8 cellular contexts compared by ENCODE assay signal in the genomic region with DNA sequence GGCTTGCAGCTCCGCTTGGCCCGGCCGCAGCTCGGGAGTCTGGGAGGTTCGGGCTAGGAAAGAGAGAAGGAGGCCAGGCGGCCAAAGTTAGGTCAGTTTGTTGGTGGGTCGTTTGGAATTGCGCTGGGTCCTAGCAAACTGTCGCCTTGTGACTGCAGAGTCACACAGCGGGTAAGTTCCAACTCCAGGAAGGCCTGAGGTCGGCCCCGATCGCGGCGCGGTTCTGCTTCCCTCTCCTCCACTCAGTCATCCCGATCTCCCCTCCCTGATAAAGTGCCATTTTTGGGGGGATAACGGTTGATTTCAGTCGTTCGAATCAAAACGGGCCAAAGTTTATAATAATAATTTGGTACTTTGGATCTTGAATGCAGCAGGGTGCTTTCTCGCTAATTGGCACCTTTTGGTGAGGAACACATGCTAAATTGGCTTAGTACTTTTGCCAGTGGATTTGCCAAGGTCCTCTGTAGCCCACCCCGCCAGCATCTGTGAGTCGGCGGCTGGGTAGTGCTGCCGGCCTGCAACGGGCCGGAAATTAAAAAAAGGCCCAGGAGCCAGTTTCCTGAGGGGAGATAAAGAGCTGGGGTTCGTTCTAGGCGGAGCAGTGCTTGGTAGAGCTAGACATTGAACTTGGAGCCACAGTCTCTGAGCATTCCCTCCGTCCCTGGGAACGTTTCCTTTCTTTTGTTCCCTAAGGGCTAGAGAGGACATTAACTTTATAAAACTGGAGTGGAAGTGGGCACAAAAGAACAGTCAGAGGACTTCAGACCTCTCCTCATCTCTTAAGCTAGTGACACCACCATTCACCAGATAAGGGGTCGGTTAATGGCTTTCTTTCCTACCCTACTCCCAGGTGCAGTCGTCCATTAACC. TPM values are rescaled to one million over a fixed set of nuclear protein-coding genes. Genes with fewer than 3 reads are reported as not detected.
A peak's percentile ranks its signal among the peaks of the same experiment; 100 is the strongest.
DNase-seq lines count a peak whose midpoint lies in the region; ATAC-seq and TF ChIP-seq lines count a peak whose summit lies in the region.

No MANE protein-coding gene starts in this region.

- POLR2A ChIA-PET in A673 (lab: Charles Lee; ENCODE audit: low non-redundant PET) = no interaction called here

- H3K4me3 Mint-ChIP-seq in activated naive CD8-positive, alpha-beta T cell = peak overlapping the region; percentile 94

- TF ChIP-seq CTCF in A673 (conservative IDR thresholded peaks at IDR 0.05; ENCODE audit: low read depth, low read length) = no peak

- peak overlapping the region; percentile 97 for H3K4me3 ChIP-seq in A673 (ENCODE audit: low read depth, low read length, poor library complexity, severe bottlenecking)
- peak overlapping the region; percentile 84 for H3K4me3 ChIP-seq in skeletal muscle cell (ENCODE audit: low read depth, low read length)

- peak overlapping the region; percentile 99 for H3K27ac ChIP-seq in A673 (ENCODE audit: low read depth, low read length, poor library complexity, severe bottlenecking)

- intact Hi-C loops in A673 (cut with micrococcal nuclease; ENCODE audit: unreplicated experiment) = no loop called here

- ATAC-seq in GM18502 (IDR thresholded peaks at IDR 0.05; ENCODE audit: poor library complexity, unreplicated experiment) = peak; percentile 21
- ATAC-seq in HG03095 (IDR thresholded peaks at IDR 0.05; ENCODE audit: unreplicated experiment) = no peak

- BruUV-seq in A673 (replicated peaks; lab: Mats Ljungman, UMichigan) = TSS peak; percentile 79

- H3K36me3 Mint-ChIP-seq in activated naive CD8-positive, alpha-beta T cell = peaks cover 10% of the 10 kb centered on the region

- H3K27me3 ChIP-seq in A673 (replicated peaks; ENCODE audit: insufficient read depth, low read depth, low read length, poor library complexity) = no peaks in the 10 kb centered on the region

- no peaks in the 10 kb centered on the region for H3K36me3 ChIP-seq in A673 (ENCODE audit: insufficient read depth, low read length, poor library complexity, severe bottlenecking)

- no peaks in the 10 kb centered on the region for H3K9me3 Mint-ChIP-seq in activated naive CD8-positive, alpha-beta T cell (ENCODE audit: low read depth)

- H3K4me1 ChIP-seq in A673 (ENCODE audit: insufficient read depth, low read length, poor library complexity, severe bottlenecking) = peaks cover 19% of the 10 kb centered on the region

- DNase-seq in A673 (ENCODE audit: low spot score) = peak; percentile 39
- peak; percentile 11 for DNase-seq in MV-4-11 (lab: John Stamatoyannopoulos, UW)
- peak; percentile 40 for DNase-seq in hepatic stellate cell (ENCODE audit: low spot score)
- DNase-seq in skeletal muscle cell (ENCODE audit: low read depth) = no peak
- no peak for DNase-seq in NCI-H187 treated with DMSO at 0.1 percent for 48 hours (lab: John Stamatoyannopoulos, UW)

- no peaks in the 10 kb centered on the region for H3K27me3 Mint-ChIP-seq in activated naive CD8-positive, alpha-beta T cell

- H3K4me1 Mint-ChIP-seq in activated naive CD8-positive, alpha-beta T cell (ENCODE audit: low read depth) = peaks cover 46% of the 10 kb centered on the region

- peak overlapping the region; percentile 91 for H3K27ac Mint-ChIP-seq in activated naive CD8-positive, alpha-beta T cell

- CTCF ChIA-PET in A673 (lab: Charles Lee) = interaction anchor here (0.7 kb wide), 1 partner anchor 1018 kb away, joined by 6 read pairs; no protein-coding TSS in a partner anchor

- no peaks in the 10 kb centered on the region for H3K9me3 ChIP-seq in A673 (ENCODE audit: low read depth, low read length, poor library complexity, severe bottlenecking)

RNA-seq across cellular contexts. Expression of gene UBE2L3, which starts 0.9 kb away (rescaled TPM):
- total RNA-seq in A673 (2021) = 111 and 118 TPM in 2 replicates

RNA-seq across cellular contexts. Expression of gene RIMBP3C, which starts 17.2 kb away (rescaled TPM):
- 1.8 and 1.9 TPM in 2 replicates for total RNA-seq in A673 (2021)

Comparison
In these comparisons a context has a peak if more than half of its experiments do, and no peak if none do; other contexts are left out.
1. DNase-seq: peak in A673 (single experiment), MV-4-11 (single experiment) and hepatic stellate cell (single experiment); none in skeletal muscle cell (single experiment) and NCI-H187 treated with DMSO at 0.1 percent for 48 hours (single experiment).